In the genomic region with DNA sequence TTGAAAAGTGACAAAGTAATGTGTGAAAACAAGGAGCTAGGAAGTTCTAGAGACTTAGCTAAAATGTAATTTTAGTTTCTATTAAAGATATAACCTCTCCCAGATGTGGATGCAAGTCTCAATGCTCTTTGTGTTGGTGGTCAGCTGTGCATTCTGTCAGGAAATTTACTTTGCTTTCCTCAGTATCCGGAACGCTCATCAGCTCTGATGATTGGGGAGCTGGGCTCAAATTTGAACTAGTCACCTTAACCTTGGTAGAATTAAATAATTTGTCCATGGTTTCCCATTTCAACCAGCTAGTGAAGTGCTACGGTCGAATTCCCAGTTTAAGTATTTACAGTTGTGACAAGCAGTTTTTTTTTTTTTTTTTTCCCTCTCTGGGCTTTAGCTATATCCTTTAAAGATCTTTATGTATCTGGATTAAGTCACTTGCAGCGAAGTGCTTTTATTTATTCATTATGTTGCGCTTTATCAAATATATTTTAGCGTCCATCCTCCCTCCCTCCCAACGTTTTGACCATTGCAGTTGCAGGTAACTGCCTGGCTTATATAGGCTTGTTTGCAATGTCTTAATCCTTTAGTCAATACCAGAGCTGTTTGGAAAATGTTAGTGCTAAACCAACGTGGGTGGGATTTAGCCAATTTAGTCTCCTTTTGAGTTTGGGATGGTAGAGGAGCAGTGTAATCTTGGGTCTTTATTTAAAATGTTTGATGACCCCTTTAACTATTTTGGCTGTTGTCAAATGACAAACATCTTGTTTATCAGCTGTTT, we compare ENCODE assay signal across 8 cellular contexts. TPM values are rescaled to one million over a fixed set of nuclear protein-coding genes. Genes with fewer than 3 reads are reported as not detected.
DNase-seq lines count a peak whose midpoint lies in the region; ATAC-seq, FAIRE-seq and TF ChIP-seq lines count a peak whose summit lies in the region.

No MANE protein-coding gene starts in this region.

- peak overlapping the region; percentile 86 for H3K4me3 ChIP-seq in iPS-18a (ENCODE audit: low read length)

- H3K4me1 ChIP-seq in iPS-18a (ENCODE audit: control insufficient read depth, low read depth, low read length), result no peaks in the 10 kb centered on the region

- H3K27me3 ChIP-seq in iPS-18a (ENCODE audit: control insufficient read depth, insufficient read depth, low read length), result no peaks in the 10 kb centered on the region

- H3K4me1 Mint-ChIP-seq in activated CD8-positive, alpha-beta T cell treated with anti-CD3 and anti-CD28 coated beads for 36 hours (ENCODE audit: low read depth), result peaks cover 13% of the 10 kb centered on the region
- H3K4me1 Mint-ChIP-seq in stimulated activated naive CD8-positive, alpha-beta T cell treated with anti-CD3 and anti-CD28 coated beads, Interleukin-15, amount 100 ng/mL, for 72 hours, result peaks cover 20% of the 10 kb centered on the region

- POLR2A ChIA-PET in activated CD8-positive, alpha-beta T cell treated with anti-CD3 and anti-CD28 coated beads for 36 hours (lab: Charles Lee), result interaction anchor here (0.7 to 5.5 kb wide), 13 partner anchors 9 to 281 kb away, joined by 3 to 127 read pairs (median 4); partner anchors contain the start of genes CXCR3, NONO, TAF1 and ZMYM3

- H3K27ac ChIP-seq in iPS-18a (ENCODE audit: low read length), result no peak overlapping the region

- H3K27me3 Mint-ChIP-seq in activated CD8-positive, alpha-beta T cell treated with anti-CD3 and anti-CD28 coated beads for 36 hours, result no peaks in the 10 kb centered on the region
- H3K27me3 Mint-ChIP-seq in stimulated activated naive CD8-positive, alpha-beta T cell treated with anti-CD3 and anti-CD28 coated beads, Interleukin-15, amount 100 ng/mL, for 72 hours, result no peaks in the 10 kb centered on the region

- H3K36me3 ChIP-seq in iPS-18a (ENCODE audit: control insufficient read depth, low read depth, low read length), result peaks cover 11% of the 10 kb centered on the region

- peaks cover 4% of the 10 kb centered on the region for H3K9me3 ChIP-seq in iPS-18a (ENCODE audit: control insufficient read depth, low read depth, low read length)

- DNase-seq in NCI-H748 (lab: John Stamatoyannopoulos, UW; ENCODE audit: unreplicated experiment) (peak; percentile 12), NCI-H748 treated with DMSO at 0.1 percent for 48 hours (lab: John Stamatoyannopoulos, UW) (no peak), HTR-8/SVneo (ENCODE audit: insufficient read length, low spot score) (no peak)
- DNase-seq in activated CD8-positive, alpha-beta T cell treated with anti-CD3 and anti-CD28 coated beads for 36 hours, result no peak
- no peak for DNase-seq in stimulated activated naive CD8-positive, alpha-beta T cell treated with anti-CD3 and anti-CD28 coated beads, Interleukin-15, amount 100 ng/mL, for 72 hours

- FAIRE-seq in HTR-8/SVneo (lab: Jason Lieb, UNC), result no peak

- no peaks in the 10 kb centered on the region for H3K9me3 Mint-ChIP-seq in activated CD8-positive, alpha-beta T cell treated with anti-CD3 and anti-CD28 coated beads for 36 hours
- no peaks in the 10 kb centered on the region for H3K9me3 Mint-ChIP-seq in stimulated activated naive CD8-positive, alpha-beta T cell treated with anti-CD3 and anti-CD28 coated beads, Interleukin-15, amount 100 ng/mL, for 72 hours

- peak overlapping the region; percentile 99 for H3K27ac Mint-ChIP-seq in activated CD8-positive, alpha-beta T cell treated with anti-CD3 and anti-CD28 coated beads for 36 hours
- H3K27ac Mint-ChIP-seq in stimulated activated naive CD8-positive, alpha-beta T cell treated with anti-CD3 and anti-CD28 coated beads, Interleukin-15, amount 100 ng/mL, for 72 hours, result peak overlapping the region; percentile 99 to 100

- CTCF ChIA-PET in activated CD8-positive, alpha-beta T cell treated with anti-CD3 and anti-CD28 coated beads for 36 hours (lab: Charles Lee), result interaction anchor here (0.9 to 3.8 kb wide), 4 partner anchors 10 to 84 kb away, joined by 3 to 13 read pairs (median 4); no protein-coding TSS in a partner anchor

- peak overlapping the region; percentile 92 for H3K9ac ChIP-seq in iPS-18a (ENCODE audit: low read length)

- ATAC-seq in activated CD8-positive, alpha-beta T cell treated with anti-CD3 and anti-CD28 coated beads for 36 hours, result no peak
- ATAC-seq in stimulated activated naive CD8-positive, alpha-beta T cell treated with anti-CD3 and anti-CD28 coated beads, Interleukin-15, amount 100 ng/mL, for 72 hours, result no peak
- ATAC-seq in GM21528 (IDR thresholded peaks at IDR 0.05; ENCODE audit: low FRiP score, unreplicated experiment) (no peak), GM18858 (IDR thresholded peaks at IDR 0.05; ENCODE audit: unreplicated experiment) (no peak)

- TF ChIP-seq CTCF in activated CD8-positive, alpha-beta T cell treated with anti-CD3 and anti-CD28 coated beads for 36 hours (IDR thresholded peaks at IDR 0.05), result no peak

- H3K4me3 Mint-ChIP-seq in activated CD8-positive, alpha-beta T cell treated with anti-CD3 and anti-CD28 coated beads for 36 hours, result peak overlapping the region; percentile 98
- peak overlapping the region; percentile 94 to 95 for H3K4me3 Mint-ChIP-seq in stimulated activated naive CD8-positive, alpha-beta T cell treated with anti-CD3 and anti-CD28 coated beads, Interleukin-15, amount 100 ng/mL, for 72 hours

- peaks cover 58% of the 10 kb centered on the region for H3K36me3 Mint-ChIP-seq in activated CD8-positive, alpha-beta T cell treated with anti-CD3 and anti-CD28 coated beads for 36 hours (ENCODE audit: low read depth)

- intact Hi-C loops in activated CD8-positive, alpha-beta T cell treated with anti-CD3 and anti-CD28 coated beads for 36 hours (cut with micrococcal nuclease), result loop anchor here (5.0 to 10.0 kb wide), 3 partner anchors 168 to 430 kb away; partner anchors contain the start of genes CXorf65, NONO and TAF1

RNA-seq across cellular contexts. Expression of gene OGT, which starts 2.1 kb away (rescaled TPM):
- total RNA-seq in activated CD8-positive, alpha-beta T cell treated with anti-CD3 and anti-CD28 coated beads for 36 hours, result 100 to 1,000 TPM; 354 to 358 TPM

RNA-seq across cellular contexts. Expression of gene GCNA, which starts 43.3 kb away (rescaled TPM):
- total RNA-seq in activated CD8-positive, alpha-beta T cell treated with anti-CD3 and anti-CD28 coated beads for 36 hours, result 1 to 10 TPM; 3.5 to 5.1 TPM
